Comparison of ENCODE assay signal across 8 cellular contexts in genomic region chr1:112707217-112708001, GRCh38. TPM values are rescaled to one million over a fixed set of nuclear protein-coding genes. Genes with fewer than 3 reads are reported as not detected.
DNase-seq lines count a peak whose midpoint lies in the region; ATAC-seq and TF ChIP-seq lines count a peak whose summit lies in the region.

No MANE protein-coding gene starts in this region.

- H3K4me3 ChIP-seq in DOHH2 (ENCODE audit: low read length) (peak overlapping the region; percentile 72), Panc1 (ENCODE audit: low read depth in 2 of 2, low read length in 2 of 2) (peak overlapping the region; percentile 76 to 77), fibroblast of mammary gland (ENCODE audit: control insufficient read depth, low read depth, low read length) (peak overlapping the region; percentile 90)

- CTCF ChIA-PET in Panc1 (lab: Charles Lee) = no interaction called here

- H3K27me3 Mint-ChIP-seq in activated T-helper 17 cell treated with anti-CD3 and anti-CD28 coated beads, Interleukin-2, amount 50 U/mL, for 72 hours = no peaks in the 10 kb centered on the region
- no peaks in the 10 kb centered on the region for H3K27me3 Mint-ChIP-seq in naive B cell

- no peaks in the 10 kb centered on the region for H3K79me2 ChIP-seq in DOHH2 (ENCODE audit: control insufficient read depth, low read length)

- intact Hi-C loops in Panc1 (cut with micrococcal nuclease; ENCODE audit: unreplicated experiment) = loop anchor here (2.0 kb wide), 1 partner anchor 317 kb away; no protein-coding TSS in a partner anchor

- H3K36me3 Mint-ChIP-seq in activated T-helper 17 cell treated with anti-CD3 and anti-CD28 coated beads, Interleukin-2, amount 50 U/mL, for 72 hours (ENCODE audit: low read depth) = peaks cover 3% of the 10 kb centered on the region
- H3K36me3 Mint-ChIP-seq in naive B cell = no peaks in the 10 kb centered on the region

- peak overlapping the region; percentile 67 for H3K4me3 Mint-ChIP-seq in activated T-helper 17 cell treated with anti-CD3 and anti-CD28 coated beads, Interleukin-2, amount 50 U/mL, for 72 hours
- H3K4me3 Mint-ChIP-seq in naive B cell = peak overlapping the region; percentile 83 to 94 (median 89)

- H3K4me2 ChIP-seq in DOHH2 (ENCODE audit: low read length) = peak overlapping the region; percentile 75

- DNase-seq in HuH-7 (ENCODE audit: low spot score) (peak; percentile 93), Panc1 (ENCODE audit: low read depth, low spot score) (no peak), fibroblast of mammary gland (ENCODE audit: low read depth) (peak; percentile 87), naive B cell (peak; percentile 55), stromal cell of bone marrow (ENCODE audit: low read depth) (peak; percentile 72)

- H3K36me3 ChIP-seq in DOHH2 (ENCODE audit: control insufficient read depth, low read length) = no peaks in the 10 kb centered on the region
- peaks cover 2% of the 10 kb centered on the region; the same call in 1 of the 2 replicates for H3K36me3 ChIP-seq in Panc1 (ENCODE audit: control insufficient read depth, insufficient read depth, low read length)

- POLR2A ChIA-PET in Panc1 (lab: Charles Lee) = no interaction called here

- H3K9me2 ChIP-seq in DOHH2 (replicated peaks; ENCODE audit: control insufficient read depth, low read length) = no peaks in the 10 kb centered on the region

- TF ChIP-seq CTCF in DOHH2 (IDR thresholded peaks at IDR 0.05; ENCODE audit: low read depth, low read length, poor library complexity, severe bottlenecking) (peak; percentile 80), Panc1 (IDR thresholded peaks at IDR 0.05) (peak; percentile 92), fibroblast of mammary gland (conservative IDR thresholded peaks at IDR 0.05; ENCODE audit: control insufficient read depth, insufficient read depth, low read depth, low read length) (peak; percentile 75)

- ATAC-seq in GM21576 (IDR thresholded peaks at IDR 0.05; ENCODE audit: unreplicated experiment) (peak; percentile 65), Panc1 (peak; percentile 90), naive B cell (ENCODE audit: low read depth in 2 of 2) (peak; percentile 70 to 71)
- peak; percentile 62 for ATAC-seq in activated T-helper 17 cell treated with anti-CD3 and anti-CD28 coated beads, Interleukin-2, amount 50 U/mL, for 72 hours (replicated peaks)

- H3F3A ChIP-seq in DOHH2 (ENCODE audit: control insufficient read depth, insufficient read depth) = 0 out of 2 replicates have a peak, but pooled peaks cover 4% of the 10 kb centered on the region

- H3K9me3 Mint-ChIP-seq in activated T-helper 17 cell treated with anti-CD3 and anti-CD28 coated beads, Interleukin-2, amount 50 U/mL, for 72 hours = no peaks in the 10 kb centered on the region
- no peaks in the 10 kb centered on the region for H3K9me3 Mint-ChIP-seq in naive B cell

- H3K4me1 ChIP-seq in DOHH2 (ENCODE audit: control insufficient read depth, low read length) (peaks cover 43% of the 10 kb centered on the region), Panc1 (ENCODE audit: control insufficient read depth, insufficient read depth, low read length) (peaks cover 25% of the 10 kb centered on the region)

- BruUV-seq in Panc1 (replicated peaks; lab: Mats Ljungman, UMichigan) = no TSS peak

- no peaks in the 10 kb centered on the region for H4K20me1 ChIP-seq in DOHH2 (ENCODE audit: control insufficient read depth, insufficient read depth, low read depth, low read length)

- H3K4me1 Mint-ChIP-seq in activated T-helper 17 cell treated with anti-CD3 and anti-CD28 coated beads, Interleukin-2, amount 50 U/mL, for 72 hours = peaks cover 25% of the 10 kb centered on the region
- H3K4me1 Mint-ChIP-seq in naive B cell = peaks cover 36 to 46% (median 45%) of the 10 kb centered on the region in 3 donors

- peaks cover 7% of the 10 kb centered on the region for H3K27me3 ChIP-seq in DOHH2 (ENCODE audit: control insufficient read depth, low read length)
- no peaks in the 10 kb centered on the region for H3K27me3 ChIP-seq in Panc1 (ENCODE audit: control insufficient read depth, insufficient read depth, low read length)

- peak overlapping the region; percentile 48 for H3K27ac Mint-ChIP-seq in activated T-helper 17 cell treated with anti-CD3 and anti-CD28 coated beads, Interleukin-2, amount 50 U/mL, for 72 hours
- H3K27ac Mint-ChIP-seq in naive B cell = peak overlapping the region in 3 of 6 donors; percentile 37 to 82 (median 80)

- in situ Hi-C loops in Panc1 (cut with HindIII; ENCODE audit: low pct_unique_long_range_greater_than_20kb, low sequenced_read_pairs) = no loop called here

- H3K27ac ChIP-seq in DOHH2 (ENCODE audit: low read depth, low read length) (no peak overlapping the region), Panc1 (ENCODE audit: low read length) (peak overlapping the region; percentile 79)

- H3K9me3 ChIP-seq in DOHH2 (ENCODE audit: control insufficient read depth, insufficient read depth, low read length) (no peaks in the 10 kb centered on the region), Panc1 (ENCODE audit: control insufficient read depth, insufficient read depth, low read depth, low read length) (no peaks in the 10 kb centered on the region)

RNA-seq across cellular contexts. Expression of gene RHOC, which starts 0.5 kb away (rescaled TPM):
- 197 TPM for total RNA-seq in Panc1 (2021; ENCODE audit: unreplicated experiment)
- 427 TPM for polyA plus RNA-seq in Panc1 (2012; ENCODE audit: insufficient read length)
- 10 to 100 TPM; 39.5 to 59.4 TPM for total RNA-seq in activated T-helper 17 cell treated with anti-CD3 and anti-CD28 coated beads, Interleukin-2, amount 50 U/mL, for 72 hours
- polyA plus RNA-seq in naive B cell (ENCODE audit: low read depth in 6 of 6) = 10 to 100 TPM; 34.7 to 85.7 (median 52.0) TPM

RNA-seq across cellular contexts. Expression of gene PPM1J, which starts 7.7 kb away (rescaled TPM):
- total RNA-seq in Panc1 (2021; ENCODE audit: unreplicated experiment) = 0.51 TPM
- polyA plus RNA-seq in Panc1 (2012; ENCODE audit: insufficient read length) = 0.91 TPM
- total RNA-seq in activated T-helper 17 cell treated with anti-CD3 and anti-CD28 coated beads, Interleukin-2, amount 50 U/mL, for 72 hours = under 1 TPM; 0.30 to 0.69 TPM
- polyA plus RNA-seq in naive B cell (ENCODE audit: low read depth in 6 of 6) = 1 to 10 TPM in 5 of 6 donors, under 1 TPM in 1; 0.48 to 3.1 (median 1.5) TPM

RNA-seq across cellular contexts. Expression of gene MOV10, which starts 33.0 kb away (rescaled TPM):
- total RNA-seq in Panc1 (2021; ENCODE audit: unreplicated experiment) = 106 TPM
- polyA plus RNA-seq in Panc1 (2012; ENCODE audit: insufficient read length) = 88.0 TPM
- total RNA-seq in activated T-helper 17 cell treated with anti-CD3 and anti-CD28 coated beads, Interleukin-2, amount 50 U/mL, for 72 hours = 10 to 100 TPM; 54.7 to 59.3 TPM
- polyA plus RNA-seq in naive B cell (ENCODE audit: low read depth in 6 of 6) = 10 to 100 TPM in 3 of 6 donors, 1 to 10 TPM in 3; 3.4 to 10.5 (median 9.8) TPM
